In genomic region chr19:58366576-58367430, GRCh38 we compare ENCODE assay signal across 1 cellular context.
TF ChIP-seq lines count a peak whose summit lies in the region.

No MANE protein-coding gene starts in this region.

TF ChIP-seq in K562, 482 proteins besides CTCF, POLR2A, EP300 and RAD21:
- no peak for TF ChIP-seq PBX2 (CRISPR knock-in tag; IDR thresholded peaks at IDR 0.05; ENCODE audit: low read depth)
- TF ChIP-seq PBX2 (tag; conservative IDR thresholded peaks at IDR 0.05; ENCODE audit: low read depth): no peak
- no peak for TF ChIP-seq HOMEZ (CRISPR knock-in tag; IDR thresholded peaks at IDR 0.05)
- 0 out of 2 replicates have a peak, but pooled peaks have one; percentile 12 for TF ChIP-seq POLR2G (IDR thresholded peaks at IDR 0.05; ENCODE audit: low read depth, low read length)
